ENCODE assay signal across 1 cellular context in the genomic region with DNA sequence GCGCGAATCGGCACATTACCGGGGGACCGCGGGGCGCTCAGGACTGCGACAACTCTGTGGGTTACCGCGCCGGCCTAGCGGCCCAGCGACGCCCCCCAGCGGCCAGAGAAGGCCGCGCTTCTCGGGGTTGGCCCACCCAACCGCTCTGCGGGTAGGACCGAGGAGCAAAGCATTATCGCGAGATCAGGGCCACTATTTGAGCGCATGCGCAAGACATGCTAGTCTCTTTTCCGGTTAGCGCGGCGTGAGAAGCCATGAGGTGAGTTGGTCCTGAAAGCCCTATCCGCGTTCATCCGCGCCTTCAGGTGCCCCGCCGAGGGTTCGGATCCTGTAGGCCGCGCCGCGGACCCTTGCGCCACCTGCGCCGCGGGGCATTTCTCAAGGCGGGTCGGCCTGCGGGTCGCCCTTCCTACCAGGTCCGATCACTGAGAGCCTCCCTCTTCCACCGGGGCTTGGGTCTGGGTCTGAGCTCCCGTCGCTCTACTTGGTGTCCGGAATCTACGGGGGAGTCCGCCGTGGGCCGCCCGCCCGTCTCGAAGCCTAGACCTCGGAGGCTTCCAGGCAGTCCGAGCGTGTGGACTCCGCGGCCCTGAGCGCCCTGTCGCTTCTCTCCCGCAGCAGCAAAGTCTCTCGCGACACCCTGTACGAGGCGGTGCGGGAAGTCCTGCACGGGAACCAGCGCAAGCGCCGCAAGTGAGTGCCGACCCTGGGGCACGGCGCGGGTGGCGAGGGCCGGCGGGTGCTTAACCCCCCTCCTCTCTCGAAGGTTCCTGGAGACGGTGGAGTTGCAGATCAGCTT.
TF ChIP-seq lines count a peak whose summit lies in the region.

RPL10A (plus strand) TSS at position 221 of the 799 bp plus-strand sequence; CDS start at position 255, 34 bp downstream.

TF ChIP-seq in K562, 482 proteins besides CTCF, POLR2A, EP300 and RAD21 (continued from another document and continues in another):
- TF ChIP-seq THAP12 (CRISPR knock-in tag; IDR thresholded peaks at IDR 0.05) = peak; percentile 90
- TF ChIP-seq MGA (IDR thresholded peaks at IDR 0.05) = peak; percentile 87
- TF ChIP-seq, protein P1, sequence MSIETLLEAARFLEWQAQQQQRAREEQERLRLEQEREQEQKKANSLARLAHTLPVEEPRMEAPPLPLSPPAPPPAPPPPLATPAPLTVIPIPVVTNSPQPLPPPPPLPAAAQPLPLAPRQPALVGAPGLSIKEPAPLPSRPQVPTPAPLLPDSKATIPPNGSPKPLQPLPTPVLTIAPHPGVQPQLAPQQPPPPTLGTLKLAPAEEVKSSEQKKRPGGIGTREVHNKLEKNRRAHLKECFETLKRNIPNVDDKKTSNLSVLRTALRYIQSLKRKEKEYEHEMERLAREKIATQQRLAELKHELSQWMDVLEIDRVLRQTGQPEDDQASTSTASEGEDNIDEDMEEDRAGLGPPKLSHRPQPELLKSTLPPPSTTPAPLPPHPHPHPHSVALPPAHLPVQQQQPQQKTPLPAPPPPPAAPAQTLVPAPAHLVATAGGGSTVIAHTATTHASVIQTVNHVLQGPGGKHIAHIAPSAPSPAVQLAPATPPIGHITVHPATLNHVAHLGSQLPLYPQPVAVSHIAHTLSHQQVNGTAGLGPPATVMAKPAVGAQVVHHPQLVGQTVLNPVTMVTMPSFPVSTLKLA (conservative IDR thresholded peaks at IDR 0.05) = peak; percentile 89 to 91
- TF ChIP-seq, protein P2, sequence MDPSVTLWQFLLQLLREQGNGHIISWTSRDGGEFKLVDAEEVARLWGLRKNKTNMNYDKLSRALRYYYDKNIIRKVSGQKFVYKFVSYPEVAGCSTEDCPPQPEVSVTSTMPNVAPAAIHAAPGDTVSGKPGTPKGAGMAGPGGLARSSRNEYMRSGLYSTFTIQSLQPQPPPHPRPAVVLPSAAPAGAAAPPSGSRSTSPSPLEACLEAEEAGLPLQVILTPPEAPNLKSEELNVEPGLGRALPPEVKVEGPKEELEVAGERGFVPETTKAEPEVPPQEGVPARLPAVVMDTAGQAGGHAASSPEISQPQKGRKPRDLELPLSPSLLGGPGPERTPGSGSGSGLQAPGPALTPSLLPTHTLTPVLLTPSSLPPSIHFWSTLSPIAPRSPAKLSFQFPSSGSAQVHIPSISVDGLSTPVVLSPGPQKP (CRISPR knock-in tag; IDR thresholded peaks at IDR 0.05) = no peak
- TF ChIP-seq NFXL1 (CRISPR knock-in tag; IDR thresholded peaks at IDR 0.05) = peak; percentile 70; the same call in 1 of the 2 replicates
- TF ChIP-seq, protein P3, sequence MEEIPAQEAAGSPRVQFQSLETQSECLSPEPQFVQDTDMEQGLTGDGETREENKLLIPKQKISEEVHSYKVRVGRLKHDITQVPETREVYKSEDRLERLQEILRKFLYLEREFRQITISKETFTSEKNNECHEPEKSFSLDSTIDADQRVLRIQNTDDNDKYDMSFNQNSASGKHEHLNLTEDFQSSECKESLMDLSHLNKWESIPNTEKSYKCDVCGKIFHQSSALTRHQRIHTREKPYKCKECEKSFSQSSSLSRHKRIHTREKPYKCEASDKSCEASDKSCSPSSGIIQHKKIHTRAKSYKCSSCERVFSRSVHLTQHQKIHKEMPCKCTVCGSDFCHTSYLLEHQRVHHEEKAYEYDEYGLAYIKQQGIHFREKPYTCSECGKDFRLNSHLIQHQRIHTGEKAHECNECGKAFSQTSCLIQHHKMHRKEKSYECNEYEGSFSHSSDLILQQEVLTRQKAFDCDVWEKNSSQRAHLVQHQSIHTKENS (CRISPR knock-in tag; IDR thresholded peaks at IDR 0.05) = no peak
- TF ChIP-seq IFI16 (CRISPR knock-in tag; IDR thresholded peaks at IDR 0.05) = no peak
- TF ChIP-seq CTBP1 (IDR thresholded peaks at IDR 0.05; ENCODE audit: borderline replicate concordance) = peak; percentile 69
- TF ChIP-seq, protein P4, sequence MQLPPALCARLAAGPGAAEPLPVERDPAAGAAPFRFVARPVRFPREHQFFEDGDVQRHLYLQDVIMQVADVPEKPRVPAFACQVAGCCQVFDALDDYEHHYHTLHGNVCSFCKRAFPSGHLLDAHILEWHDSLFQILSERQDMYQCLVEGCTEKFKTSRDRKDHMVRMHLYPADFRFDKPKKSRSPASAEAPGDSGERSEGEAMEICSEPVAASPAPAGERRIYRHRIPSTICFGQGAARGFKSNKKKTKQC (CRISPR knock-in tag; IDR thresholded peaks at IDR 0.05) = peak; percentile 96
- peak; percentile 91 for TF ChIP-seq ELF2 (CRISPR knock-in tag; IDR thresholded peaks at IDR 0.05)
- peak; percentile 92 for TF ChIP-seq L3MBTL2 (IDR thresholded peaks at IDR 0.05)
- peak; percentile 87 for TF ChIP-seq HNRNPL (IDR thresholded peaks at IDR 0.05; ENCODE audit: low read depth, low read length)
- peak; percentile 94 for TF ChIP-seq SIRT6 (IDR thresholded peaks at IDR 0.05; ENCODE audit: low read depth, low read length)
- 0 out of 2 replicates have a peak, but pooled peaks have one; percentile 24 for TF ChIP-seq PTBP1 (IDR thresholded peaks at IDR 0.05; ENCODE audit: low read depth, low read length)
- no peak for TF ChIP-seq FOXJ3 (CRISPR knock-in tag; IDR thresholded peaks at IDR 0.05)
- TF ChIP-seq MYNN (IDR thresholded peaks at IDR 0.05) = peak; percentile 57; the same call in 1 of the 2 replicates
- no peak for TF ChIP-seq MYNN (CRISPR knock-in tag; IDR thresholded peaks at IDR 0.05)
- peak; percentile 65 for TF ChIP-seq ZNF263 (CRISPR knock-in tag; IDR thresholded peaks at IDR 0.05; ENCODE audit: borderline replicate concordance)
- no peak; the same call in 1 of the 2 replicates for TF ChIP-seq ZNF282 (CRISPR knock-in tag; IDR thresholded peaks at IDR 0.05)
- peak; percentile 95 for TF ChIP-seq CHD1 (IDR thresholded peaks at IDR 0.05; ENCODE audit: low read length)
- TF ChIP-seq OTX1 (CRISPR knock-in tag; IDR thresholded peaks at IDR 0.05) = peak; percentile 82
- TF ChIP-seq, protein P5, sequence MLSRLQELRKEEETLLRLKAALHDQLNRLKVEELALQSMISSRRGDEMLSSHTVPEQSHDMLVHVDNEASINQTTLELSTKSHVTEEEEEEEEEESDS (CRISPR knock-in tag; IDR thresholded peaks at IDR 0.05) = no peak
- peak; percentile 29 for TF ChIP-seq FOSL1 (tag; conservative IDR thresholded peaks at IDR 0.05)
- TF ChIP-seq DDX20 (tag; IDR thresholded peaks at IDR 0.05; ENCODE audit: low read depth) = no peak
- TF ChIP-seq ARID1B (IDR thresholded peaks at IDR 0.05) = no peak
- peak; percentile 100 for TF ChIP-seq BRD4 (IDR thresholded peaks at IDR 0.05)
- peak; percentile 19 to 84 for TF ChIP-seq AFF1 (IDR thresholded peaks at IDR 0.05; ENCODE audit: low read depth in 1 of 2, partially characterized antibody in 2 of 2)
